1 cellular context compared by ENCODE assay signal in genomic region chr17:8022358-8023038, GRCh38.
TF ChIP-seq lines count a peak whose summit lies in the region.

No MANE protein-coding gene starts in this region.

TF ChIP-seq in K562, 482 proteins besides CTCF, POLR2A, EP300 and RAD21:
- TF ChIP-seq, protein P1, sequence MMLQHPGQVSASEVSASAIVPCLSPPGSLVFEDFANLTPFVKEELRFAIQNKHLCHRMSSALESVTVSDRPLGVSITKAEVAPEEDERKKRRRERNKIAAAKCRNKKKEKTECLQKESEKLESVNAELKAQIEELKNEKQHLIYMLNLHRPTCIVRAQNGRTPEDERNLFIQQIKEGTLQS (IDR thresholded peaks at IDR 0.05) = peak; percentile 56; the same call in 1 of the 2 replicates
- TF ChIP-seq, protein P1 (CRISPR knock-in tag; conservative IDR thresholded peaks at IDR 0.05) = no peak
- TF ChIP-seq SP2 (IDR thresholded peaks at IDR 0.05; ENCODE audit: extremely low read depth, low read depth, low read length, poor library complexity, severe bottlenecking) (no peak), MGA (IDR thresholded peaks at IDR 0.05) (no peak), POLR2H (tag; IDR thresholded peaks at IDR 0.05; ENCODE audit: low read depth) (no peak), XRCC3 (IDR thresholded peaks at IDR 0.05) (no peak)
- TF ChIP-seq, protein P2, sequence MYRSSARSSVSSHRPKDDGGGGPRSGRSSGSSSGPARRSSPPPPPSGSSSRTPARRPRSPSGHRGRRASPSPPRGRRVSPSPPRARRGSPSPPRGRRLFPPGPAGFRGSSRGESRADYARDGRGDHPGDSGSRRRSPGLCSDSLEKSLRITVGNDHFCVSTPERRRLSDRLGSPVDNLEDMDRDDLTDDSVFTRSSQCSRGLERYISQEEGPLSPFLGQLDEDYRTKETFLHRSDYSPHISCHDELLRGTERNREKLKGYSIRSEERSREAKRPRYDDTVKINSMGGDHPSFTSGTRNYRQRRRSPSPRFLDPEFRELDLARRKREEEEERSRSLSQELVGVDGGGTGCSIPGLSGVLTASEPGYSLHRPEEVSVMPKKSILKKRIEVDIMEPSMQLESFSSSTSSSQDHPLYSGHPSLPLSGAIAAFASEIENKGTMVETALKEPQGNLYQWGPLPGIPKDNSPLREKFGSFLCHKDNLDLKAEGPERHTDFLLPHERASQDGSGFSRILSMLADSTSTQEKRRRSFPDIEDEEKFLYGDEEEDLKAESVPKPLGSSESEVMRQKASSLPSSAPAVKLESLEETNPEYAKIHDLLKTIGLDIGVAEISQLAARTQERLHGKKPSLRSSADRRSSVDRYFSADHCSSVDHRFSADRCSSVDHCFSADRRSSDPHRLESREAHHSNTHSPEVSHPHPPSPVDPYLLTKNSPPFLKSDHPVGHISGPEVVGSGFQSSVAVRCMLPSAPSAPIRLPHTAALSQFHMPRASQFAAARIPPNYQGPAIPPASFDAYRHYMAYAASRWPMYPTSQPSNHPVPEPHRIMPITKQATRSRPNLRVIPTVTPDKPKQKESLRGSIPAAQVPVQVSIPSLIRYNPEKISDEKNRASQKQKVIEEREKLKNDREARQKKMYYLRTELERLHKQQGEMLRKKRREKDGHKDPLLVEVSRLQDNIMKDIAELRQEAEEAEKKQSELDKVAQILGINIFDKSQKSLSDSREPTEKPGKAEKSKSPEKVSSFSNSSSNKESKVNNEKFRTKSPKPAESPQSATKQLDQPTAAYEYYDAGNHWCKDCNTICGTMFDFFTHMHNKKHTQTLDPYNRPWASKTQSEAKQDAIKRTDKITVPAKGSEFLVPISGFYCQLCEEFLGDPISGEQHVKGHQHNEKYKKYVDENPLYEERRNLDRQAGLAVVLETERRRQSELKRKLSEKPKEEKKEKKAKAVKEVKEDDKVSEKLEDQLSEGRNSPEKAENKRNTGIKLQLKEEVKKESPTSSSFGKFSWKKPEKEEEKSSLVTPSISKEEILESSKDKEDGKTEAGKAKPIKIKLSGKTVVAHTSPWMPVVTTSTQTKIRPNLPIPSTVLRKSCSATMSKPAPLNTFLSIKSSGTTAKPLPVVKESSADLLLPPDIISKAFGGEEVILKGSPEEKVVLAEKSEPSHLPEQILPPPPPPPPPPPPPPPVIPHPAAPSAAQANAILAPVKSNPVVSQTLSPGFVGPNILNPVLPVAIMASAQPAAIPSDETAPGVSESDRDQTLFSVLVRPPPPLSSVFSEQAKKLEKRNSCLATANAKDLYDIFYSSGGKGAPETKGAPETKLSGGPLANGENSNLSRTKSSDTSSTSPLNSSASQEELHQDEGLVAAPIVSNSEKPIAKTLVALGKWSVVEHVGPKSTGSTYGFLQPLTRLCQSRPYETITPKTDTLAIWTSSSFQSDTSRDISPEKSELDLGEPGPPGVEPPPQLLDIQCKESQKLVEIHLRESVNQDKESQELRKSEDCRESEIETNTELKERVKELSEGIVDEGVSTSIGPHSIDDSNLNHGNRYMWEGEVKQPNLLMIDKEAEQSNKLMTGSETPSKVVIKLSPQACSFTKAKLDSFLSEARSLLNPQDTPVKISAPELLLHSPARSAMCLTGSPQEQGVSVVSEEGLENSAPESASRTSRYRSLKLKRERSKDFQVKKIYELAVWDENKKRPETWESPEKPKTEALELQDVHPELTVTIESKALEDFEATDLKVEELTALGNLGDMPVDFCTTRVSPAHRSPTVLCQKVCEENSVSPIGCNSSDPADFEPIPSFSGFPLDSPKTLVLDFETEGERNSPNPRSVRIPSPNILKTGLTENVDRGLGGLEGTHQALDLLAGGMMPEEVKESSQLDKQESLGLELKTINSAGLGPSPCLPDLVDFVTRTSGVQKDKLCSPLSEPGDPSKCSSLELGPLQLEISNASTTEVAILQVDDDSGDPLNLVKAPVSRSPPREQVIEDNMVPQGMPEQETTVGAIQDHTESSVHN (IDR thresholded peaks at IDR 0.05; ENCODE audit: borderline replicate concordance in 1 of 2, low read depth in 1 of 2) = no peak
TF ChIP-seq in K562: peak in this region for 1.
